Comparison of ENCODE assay signal across 8 cellular contexts in genomic region chrX:68830486-68831404, GRCh38. TPM values are rescaled to one million over a fixed set of nuclear protein-coding genes. Genes with fewer than 3 reads are reported as not detected.
DNase-seq lines count a peak whose midpoint lies in the region; ATAC-seq and TF ChIP-seq lines count a peak whose summit lies in the region.

No MANE protein-coding gene starts in this region.

- no peak overlapping the region for H2BK5ac ChIP-seq in trophoblast cell (ENCODE audit: low read depth, low read length, poor library complexity)

- no peak overlapping the region for H3K27ac ChIP-seq in trophoblast cell (ENCODE audit: low read depth, low read length)

- no peaks in the 10 kb centered on the region for H3K9me3 Mint-ChIP-seq in Caco-2 (ENCODE audit: unreplicated experiment)

- H3K36me3 ChIP-seq in Caco-2 (ENCODE audit: control insufficient read depth, insufficient read depth, low read length) = no peaks in the 10 kb centered on the region
- H3K36me3 ChIP-seq in trophoblast cell (ENCODE audit: control insufficient read depth in 1 of 2, insufficient read depth in 2 of 2, low read length in 2 of 2) = no peaks in the 10 kb centered on the region

- H4K8ac ChIP-seq in trophoblast cell (ENCODE audit: low read depth, low read length) = no peak overlapping the region

- H3K36me3 Mint-ChIP-seq in Caco-2 (ENCODE audit: insufficient read depth, unreplicated experiment) = no peaks in the 10 kb centered on the region

- peak overlapping the region; percentile 50 for H2AFZ ChIP-seq in trophoblast cell (ENCODE audit: insufficient read depth, low read length, poor library complexity)

- H3K4me3 ChIP-seq in Caco-2 (ENCODE audit: low read depth, low read length) (peak overlapping the region; percentile 70), fibroblast of mammary gland (ENCODE audit: control insufficient read depth, low read depth, low read length) (peak overlapping the region; percentile 65), trophoblast cell (ENCODE audit: low read depth, low read length) (peak overlapping the region; percentile 78)

- peaks cover 8% of the 10 kb centered on the region for H3K79me2 ChIP-seq in trophoblast cell (ENCODE audit: control insufficient read depth, insufficient read depth, low read length, poor library complexity)

- H3K4me3 Mint-ChIP-seq in Caco-2 (ENCODE audit: unreplicated experiment) = peak overlapping the region; percentile 83

- H4K91ac ChIP-seq in trophoblast cell (ENCODE audit: low read depth, low read length) = peak overlapping the region; percentile 43

- peak overlapping the region; percentile 86 for H3K4me2 ChIP-seq in trophoblast cell (ENCODE audit: low read length)

- DNase-seq in Caco-2 (no peak), SW480 (ENCODE audit: low spot score) (peak; percentile 26), fibroblast of mammary gland (ENCODE audit: low read depth) (no peak), trophoblast cell (no peak), NCI-H2196 (lab: John Stamatoyannopoulos, UW; ENCODE audit: unreplicated experiment) (no peak), NCI-H1048 (lab: John Stamatoyannopoulos, UW) (no peak)

- peak overlapping the region; percentile 58 for H3K18ac ChIP-seq in trophoblast cell (ENCODE audit: low read length)

- H3K9ac ChIP-seq in trophoblast cell (ENCODE audit: low read length) = no peak overlapping the region

- WGBS in trophoblast cell (ENCODE audit: extremely low coverage, insufficient coverage, insufficient read length) = no CpG with 5 or more reads among the region's 29 CpGs

- POLR2A ChIA-PET in Caco-2 (lab: Charles Lee) = no interaction called here

- no peaks in the 10 kb centered on the region for H3K27me3 Mint-ChIP-seq in Caco-2 (ENCODE audit: insufficient read depth, unreplicated experiment)

- H3K79me1 ChIP-seq in trophoblast cell (ENCODE audit: low read length) = peaks cover 3% of the 10 kb centered on the region

- TF ChIP-seq CTCF in Caco-2 (IDR thresholded peaks at IDR 0.05; ENCODE audit: insufficient read depth in 1 of 2, low read depth in 1 of 2, low read length in 1 of 2, severe bottlenecking in 1 of 2, unreplicated experiment in 1 of 2) (no peak), fibroblast of mammary gland (conservative IDR thresholded peaks at IDR 0.05; ENCODE audit: control insufficient read depth, insufficient read depth, low read depth, low read length) (no peak)

- H3K4me1 Mint-ChIP-seq in Caco-2 (ENCODE audit: low read depth, unreplicated experiment) = no peaks in the 10 kb centered on the region

- intact Hi-C loops in Caco-2 (cut with micrococcal nuclease; ENCODE audit: unreplicated experiment) = no loop called here

- no peak overlapping the region for H2BK120ac ChIP-seq in trophoblast cell (ENCODE audit: insufficient read depth, low read length, poor library complexity)

- no peak overlapping the region for H3K27ac Mint-ChIP-seq in Caco-2 (ENCODE audit: unreplicated experiment)

- CTCF ChIA-PET in Caco-2 (lab: Charles Lee) = interaction anchor here (1.1 kb wide), 1 partner anchor 391 kb away, joined by 3 read pairs; no protein-coding TSS in a partner anchor

- peak overlapping the region; percentile 66 for H2BK12ac ChIP-seq in trophoblast cell (ENCODE audit: low read length)

- H3K27me3 ChIP-seq in Caco-2 (replicated peaks; ENCODE audit: control insufficient read depth, insufficient read depth, low read length) (no peaks in the 10 kb centered on the region), trophoblast cell (ENCODE audit: insufficient read depth, low read length) (peaks cover 10% of the 10 kb centered on the region)

- H3K14ac ChIP-seq in trophoblast cell (ENCODE audit: low read length) = peak overlapping the region; percentile 33

- ATAC-seq in HG03025 (IDR thresholded peaks at IDR 0.05; ENCODE audit: low FRiP score, unreplicated experiment) = no peak
- ATAC-seq in HG03378 (IDR thresholded peaks at IDR 0.05; ENCODE audit: unreplicated experiment) = no peak

- no peak overlapping the region for H3K4ac ChIP-seq in trophoblast cell (ENCODE audit: low read depth, low read length)

- no TSS peak for BruUV-seq in Caco-2 (replicated peaks; lab: Mats Ljungman, UMichigan)

- no peak overlapping the region for H3K23ac ChIP-seq in trophoblast cell (ENCODE audit: low read length)

- peak overlapping the region; percentile 49 for H2AK5ac ChIP-seq in trophoblast cell (ENCODE audit: low read length)

- H3K9me3 ChIP-seq in Caco-2 (no peaks in the 10 kb centered on the region), trophoblast cell (ENCODE audit: insufficient read depth, low read depth, low read length) (no peaks in the 10 kb centered on the region)

- no peak overlapping the region for H4K12ac ChIP-seq in trophoblast cell (ENCODE audit: low read depth, low read length)

- no peaks in the 10 kb centered on the region for H3K4me1 ChIP-seq in Caco-2
- peaks cover 5 to 12% of the 10 kb centered on the region in 2 experiments for H3K4me1 ChIP-seq in trophoblast cell (ENCODE audit: control insufficient read depth in 1 of 2, insufficient read depth in 2 of 2, low read length in 2 of 2)

RNA-seq across cellular contexts. Expression of gene EFNB1, which starts 1.9 kb away (rescaled TPM):
- total RNA-seq in Caco-2 (2022) = 5.7 and 7.0 TPM in 2 replicates
- 18.6 and 19.5 TPM in 2 replicates for polyA plus RNA-seq in trophoblast cell (2013)
